In genomic region chr19:45767881-45768643, GRCh38 we compare ENCODE assay signal across 8 cellular contexts. TPM values are rescaled to one million over a fixed set of nuclear protein-coding genes. Genes with fewer than 3 reads are reported as not detected.
A peak's percentile ranks its signal among the peaks of the same experiment; 100 is the strongest.
DNase-seq lines count a peak whose midpoint lies in the region; ATAC-seq and TF ChIP-seq lines count a peak whose summit lies in the region.

No MANE protein-coding gene starts in this region.

- H3K4me2 ChIP-seq in DND-41 (ENCODE audit: insufficient read depth, low read length), result peak overlapping the region; percentile 86

- peak overlapping the region; percentile 79 for H2AFZ ChIP-seq in DND-41 (ENCODE audit: low read depth, low read length)

- H3K36me3 Mint-ChIP-seq in activated B cell treated with CpG ODN at 0.5 μM for 24 hours (ENCODE audit: low read depth), result no peaks in the 10 kb centered on the region
- H3K36me3 Mint-ChIP-seq in natural killer cell treated with Interleukin-12 subunit alpha and Interleukin-12 subunit beta and Interleukin-15 and Interleukin-18, amount 100 ng/mL, for 72 hours, result no peaks in the 10 kb centered on the region

- CTCF ChIA-PET in activated B cell treated with CpG ODN at 0.5 μM for 24 hours (lab: Charles Lee), result interaction anchor here (1.2 to 7.1 kb wide), 2 partner anchors 30 to 53 kb away, joined by 4 to 172 read pairs; no protein-coding TSS in a partner anchor

- H3K4me1 Mint-ChIP-seq in activated B cell treated with CpG ODN at 0.5 μM for 24 hours, result peaks cover 16% of the 10 kb centered on the region
- H3K4me1 Mint-ChIP-seq in natural killer cell treated with Interleukin-12 subunit alpha and Interleukin-12 subunit beta and Interleukin-15 and Interleukin-18, amount 100 ng/mL, for 72 hours (ENCODE audit: low read depth in 2 of 2), result peaks cover 4 to 14% of the 10 kb centered on the region in 2 donors

- peaks cover 2% of the 10 kb centered on the region; the same call in 1 of the 2 replicates for H3K36me3 ChIP-seq in DND-41 (ENCODE audit: insufficient read depth, low read length)

- H3K9ac ChIP-seq in DND-41 (ENCODE audit: low read depth, low read length), result peak overlapping the region; percentile 77

- peak overlapping the region; percentile 73 to 75; a peak in 3 of 4 replicates for H3K4me3 ChIP-seq in DND-41 (ENCODE audit: low read depth in 1 of 2, low read length in 2 of 2)

- H3K9me3 ChIP-seq in DND-41 (ENCODE audit: insufficient read depth, low read length, severe bottlenecking), result no peaks in the 10 kb centered on the region

- no peak overlapping the region for H3K27ac Mint-ChIP-seq in activated B cell treated with CpG ODN at 0.5 μM for 24 hours
- no peak overlapping the region for H3K27ac Mint-ChIP-seq in natural killer cell treated with Interleukin-12 subunit alpha and Interleukin-12 subunit beta and Interleukin-15 and Interleukin-18, amount 100 ng/mL, for 72 hours

- POLR2A ChIA-PET in activated B cell treated with CpG ODN at 0.5 μM for 24 hours (lab: Charles Lee), result interaction anchor here (0.6 to 3.4 kb wide), 9 partner anchors 8 to 1364 kb away, joined by 3 to 46 read pairs (median 16); partner anchors contain the start of genes DMWD, FBXO46, FOXA3 and MYPOP

- peaks cover 26% of the 10 kb centered on the region for H3K4me1 ChIP-seq in DND-41 (ENCODE audit: insufficient read depth, low read length)

- no peaks in the 10 kb centered on the region for H3K27me3 ChIP-seq in DND-41 (ENCODE audit: insufficient read depth, low read length, poor library complexity)

- peaks cover 3% of the 10 kb centered on the region for H3K27me3 Mint-ChIP-seq in activated B cell treated with CpG ODN at 0.5 μM for 24 hours
- H3K27me3 Mint-ChIP-seq in natural killer cell treated with Interleukin-12 subunit alpha and Interleukin-12 subunit beta and Interleukin-15 and Interleukin-18, amount 100 ng/mL, for 72 hours, result no peaks in the 10 kb centered on the region

- TF ChIP-seq CTCF in DND-41 (IDR thresholded peaks at IDR 0.05; ENCODE audit: borderline replicate concordance, extremely low read depth, low read length, poor library complexity, severe bottlenecking) (no peak), activated B cell treated with CpG ODN at 0.5 μM for 24 hours (IDR thresholded peaks at IDR 0.05) (no peak)

- intact Hi-C loops in activated B cell treated with CpG ODN at 0.5 μM for 24 hours (cut with micrococcal nuclease), result loop anchor here (2.0 kb wide), 1 partner anchor 249 kb away; no protein-coding TSS in a partner anchor

- DNase-seq in DND-41 (no peak), HT1080 (ENCODE audit: low read depth) (peak; percentile 56), activated B cell treated with CpG ODN at 0.5 μM for 24 hours (peak; percentile 45), fibroblast of peridontal ligament (ENCODE audit: extremely low read depth) (peak; percentile 59), GDM1 (lab: John Stamatoyannopoulos, UW) (no peak), SIG-M5 (lab: John Stamatoyannopoulos, UW) (no peak)
- no peak for DNase-seq in natural killer cell treated with Interleukin-12 subunit alpha and Interleukin-12 subunit beta and Interleukin-15 and Interleukin-18, amount 100 ng/mL, for 72 hours (ENCODE audit: low spot score)

- ATAC-seq in DND-41 (ENCODE audit: insufficient read depth, low read depth) (no peak), activated B cell treated with CpG ODN at 0.5 μM for 24 hours (ENCODE audit: low read depth) (no peak), HG03521 (IDR thresholded peaks at IDR 0.05; ENCODE audit: unreplicated experiment) (no peak)
- ATAC-seq in natural killer cell treated with Interleukin-12 subunit alpha and Interleukin-12 subunit beta and Interleukin-15 and Interleukin-18, amount 100 ng/mL, for 72 hours, result no peak

- H3K4me3 Mint-ChIP-seq in activated B cell treated with CpG ODN at 0.5 μM for 24 hours, result peak overlapping the region; percentile 72
- peak overlapping the region; percentile 88 for H3K4me3 Mint-ChIP-seq in natural killer cell treated with Interleukin-12 subunit alpha and Interleukin-12 subunit beta and Interleukin-15 and Interleukin-18, amount 100 ng/mL, for 72 hours

- no peaks in the 10 kb centered on the region for H3K79me2 ChIP-seq in DND-41 (ENCODE audit: insufficient read depth, low read length)

- H3K27ac ChIP-seq in DND-41 (ENCODE audit: low read length), result no peak overlapping the region

- 0 out of 2 replicates have a peak, but pooled peaks cover 2% of the 10 kb centered on the region for H4K20me1 ChIP-seq in DND-41 (ENCODE audit: insufficient read depth, low read length)

- no peaks in the 10 kb centered on the region for H3K9me3 Mint-ChIP-seq in activated B cell treated with CpG ODN at 0.5 μM for 24 hours
- H3K9me3 Mint-ChIP-seq in natural killer cell treated with Interleukin-12 subunit alpha and Interleukin-12 subunit beta and Interleukin-15 and Interleukin-18, amount 100 ng/mL, for 72 hours, result no peaks in the 10 kb centered on the region

RNA-seq across cellular contexts. Expression of gene SIX5, which starts 1.0 kb away (rescaled TPM):
- total RNA-seq in HT1080 (2014; rRNA removed; shearing (Covaris generic)), result 7.7 and 10.2 TPM in 2 replicates
- polyA plus RNA-seq in HT1080 (2015; cell fraction: cytosol; rRNA removed), result 14.2 and 18.3 TPM in 2 replicates
- 21.5 and 28.7 TPM in 2 replicates for polyA plus RNA-seq in HT1080 (2015; cell fraction: nucleus; rRNA removed)
- 1.2 and 1.9 TPM in 2 replicates for total RNA-seq in activated B cell treated with CpG ODN at 0.5 μM for 24 hours
- 1 to 10 TPM; 3.0 to 3.6 TPM for total RNA-seq in natural killer cell treated with Interleukin-12 subunit alpha and Interleukin-12 subunit beta and Interleukin-15 and Interleukin-18, amount 100 ng/mL, for 72 hours

RNA-seq across cellular contexts. Expression of gene DMPK, which starts 14.2 kb away (rescaled TPM):
- total RNA-seq in HT1080 (2014; rRNA removed; shearing (Covaris generic)), result 7.0 and 10.1 TPM in 2 replicates
- polyA plus RNA-seq in HT1080 (2015; cell fraction: cytosol; rRNA removed), result 7.2 and 7.9 TPM in 2 replicates
- polyA plus RNA-seq in HT1080 (2015; cell fraction: nucleus; rRNA removed), result 78.4 and 89.6 TPM in 2 replicates
- total RNA-seq in activated B cell treated with CpG ODN at 0.5 μM for 24 hours, result 34.3 and 39.0 TPM in 2 replicates
- total RNA-seq in natural killer cell treated with Interleukin-12 subunit alpha and Interleukin-12 subunit beta and Interleukin-15 and Interleukin-18, amount 100 ng/mL, for 72 hours, result 10 to 100 TPM; 40.8 to 51.1 TPM

RNA-seq across cellular contexts. Expression of gene DMWD, which starts 24.6 kb away (rescaled TPM):
- 35.9 and 44.3 TPM in 2 replicates for total RNA-seq in HT1080 (2014; rRNA removed; shearing (Covaris generic))
- polyA plus RNA-seq in HT1080 (2015; cell fraction: cytosol; rRNA removed), result 32.4 and 37.3 TPM in 2 replicates
- 53.4 and 65.4 TPM in 2 replicates for polyA plus RNA-seq in HT1080 (2015; cell fraction: nucleus; rRNA removed)
- 64.7 and 77.3 TPM in 2 replicates for total RNA-seq in activated B cell treated with CpG ODN at 0.5 μM for 24 hours
- 10 to 100 TPM; 51.3 to 76.6 TPM for total RNA-seq in natural killer cell treated with Interleukin-12 subunit alpha and Interleukin-12 subunit beta and Interleukin-15 and Interleukin-18, amount 100 ng/mL, for 72 hours

RNA-seq across cellular contexts. Expression of gene MEIOSIN, which starts 34.8 kb away (rescaled TPM):
- total RNA-seq in HT1080 (2014; rRNA removed; shearing (Covaris generic)), result 0.07 and 0.37 TPM in 2 replicates
- polyA plus RNA-seq in HT1080 (2015; cell fraction: cytosol; rRNA removed), result 0.81 and 0.95 TPM in 2 replicates
- polyA plus RNA-seq in HT1080 (2015; cell fraction: nucleus; rRNA removed), result 1.00 and 1.4 TPM in 2 replicates
- total RNA-seq in activated B cell treated with CpG ODN at 0.5 μM for 24 hours, result not detected in 2 replicates
- total RNA-seq in natural killer cell treated with Interleukin-12 subunit alpha and Interleukin-12 subunit beta and Interleukin-15 and Interleukin-18, amount 100 ng/mL, for 72 hours, result not detected

RNA-seq across cellular contexts. Expression of gene FBXO46, which starts 37.4 kb away (rescaled TPM):
- 9.5 and 14.2 TPM in 2 replicates for total RNA-seq in HT1080 (2014; rRNA removed; shearing (Covaris generic))
- 11.0 and 12.5 TPM in 2 replicates for polyA plus RNA-seq in HT1080 (2015; cell fraction: cytosol; rRNA removed)
- polyA plus RNA-seq in HT1080 (2015; cell fraction: nucleus; rRNA removed), result 48.1 and 62.7 TPM in 2 replicates
- 36.3 and 44.0 TPM in 2 replicates for total RNA-seq in activated B cell treated with CpG ODN at 0.5 μM for 24 hours
- total RNA-seq in natural killer cell treated with Interleukin-12 subunit alpha and Interleukin-12 subunit beta and Interleukin-15 and Interleukin-18, amount 100 ng/mL, for 72 hours, result 10 to 100 TPM; 36.9 to 53.8 TPM

Comparison
In these comparisons a context has a peak if more than half of its experiments do, and no peak if none do; other contexts are left out.
1. DNase-seq: peak in HT1080 (single experiment), activated B cell treated with CpG ODN at 0.5 μM for 24 hours (single experiment) and fibroblast of peridontal ligament (single experiment); none in DND-41 (single experiment), natural killer cell treated with Interleukin-12 subunit alpha and Interleukin-12 subunit beta and Interleukin-15 and Interleukin-18, amount 100 ng/mL, for 72 hours (single experiment), GDM1 (single experiment) and SIG-M5 (single experiment).